ENCODE assay signal across 8 cellular contexts in the genomic region with DNA sequence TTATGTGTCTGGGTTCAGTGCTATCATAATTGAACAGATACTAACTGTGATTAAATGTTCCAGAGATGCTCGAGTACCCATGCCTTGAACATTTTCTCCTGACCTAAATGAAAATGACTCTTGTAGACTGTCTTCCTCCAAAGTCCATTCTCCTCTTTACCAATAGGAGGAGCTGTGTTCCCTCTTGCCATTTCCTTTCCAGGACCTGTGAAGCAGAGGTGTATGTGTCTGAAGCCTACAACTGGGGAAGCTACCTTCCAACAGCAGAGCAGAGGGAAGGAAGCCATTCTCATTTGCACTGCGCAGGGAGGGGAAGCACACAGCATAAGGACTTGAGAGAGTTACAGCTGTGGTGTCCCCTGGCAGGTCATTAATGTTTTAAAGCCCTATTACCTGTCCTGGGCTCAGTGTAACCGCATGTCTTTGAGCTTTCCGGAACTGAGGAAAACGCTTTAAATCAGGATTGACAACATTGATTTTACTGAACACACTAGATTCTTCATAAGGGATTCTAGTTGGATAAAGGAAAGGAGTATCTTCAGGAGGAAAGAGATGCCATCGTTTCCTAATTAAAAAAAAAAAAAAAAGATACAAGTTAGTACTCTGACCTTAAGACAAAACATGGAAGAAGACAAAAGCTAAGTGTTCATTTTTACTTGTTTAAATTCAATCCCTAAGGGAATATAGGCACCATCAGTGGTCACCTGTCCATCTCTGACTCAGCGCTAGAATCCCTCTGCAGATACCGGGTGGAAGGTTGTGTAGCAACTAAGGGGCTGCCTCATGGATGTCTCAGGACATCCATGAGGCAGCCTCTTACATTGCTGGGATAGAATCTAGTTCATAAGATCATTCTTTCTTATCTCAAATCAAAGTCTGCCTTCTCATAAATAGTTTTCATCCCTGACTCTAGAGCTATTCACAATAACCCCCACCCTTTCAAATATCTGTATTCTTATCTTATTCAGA. TPM values are rescaled to one million over a fixed set of nuclear protein-coding genes. Genes with fewer than 3 reads are reported as not detected.
A peak's percentile ranks its signal among the peaks of the same experiment; 100 is the strongest.
DNase-seq lines count a peak whose midpoint lies in the region; ATAC-seq, FAIRE-seq and TF ChIP-seq lines count a peak whose summit lies in the region.

No MANE protein-coding gene starts in this region.

- 77% methylated on average over 8 of the region's 8 CpGs; no CpG with 5 or more reads in 1 of the 2 experiments for WGBS in H1 (ENCODE audit: extremely low coverage in 1 of 2, insufficient coverage in 1 of 2, insufficient read length in 1 of 2, insufficient replicate concordance in 2 of 2, low coverage in 1 of 2, low lambda C conversion rate in 2 of 2, missing lambda C conversion rate in 1 of 2), 2 experiments

- POLR2A ChIA-PET in H1 (lab: Charles Lee; ENCODE audit: partially characterized antibody): interaction anchor here (0.6 to 1.0 kb wide), 2 partner anchors 39 to 117 kb away, joined by 3 read pairs; partner anchors contain the start of gene HSPBAP1

- peaks cover 2% of the 10 kb centered on the region for H3K27me3 Mint-ChIP-seq in neural progenitor cell (ENCODE audit: insufficient read depth, low read depth)
- no peaks in the 10 kb centered on the region for H3K27me3 Mint-ChIP-seq in activated naive CD4-positive, alpha-beta T cell treated with anti-CD3 and anti-CD28 coated beads, Interleukin-2, amount 10 ng/mL, durations not matched to agents 7 days and 5 days

- no peak overlapping the region for H2AK5ac ChIP-seq in H1 (ENCODE audit: low read depth, low read length)

- CTCF ChIA-PET in H1 (lab: Charles Lee; ENCODE audit: partially characterized antibody): interaction anchor here (0.6 to 1.7 kb wide), 38 partner anchors 11 to 556 kb away, joined by 3 to 12 read pairs (median 3); partner anchors contain the start of gene HSPBAP1
- CTCF ChIA-PET in activated naive CD4-positive, alpha-beta T cell treated with anti-CD3 and anti-CD28 coated beads, Interleukin-2, amount 10 ng/mL, durations not matched to agents 7 days and 5 days (lab: Charles Lee): interaction anchor here (0.7 to 1.5 kb wide), 16 partner anchors 10 to 275 kb away, joined by 3 to 11 read pairs (median 4); partner anchors contain the start of gene SEMA5B

- H3K9ac ChIP-seq in H1 (replicated peaks in 1 of 4; ENCODE audit: extremely low read depth in 1 of 4, low read depth in 3 of 4, low read length in 3 of 4): no peak overlapping the region
- H3K9ac ChIP-seq in neural progenitor cell: no peak overlapping the region

- peaks cover 3% of the 10 kb centered on the region for H3K36me3 Mint-ChIP-seq in neural progenitor cell
- H3K36me3 Mint-ChIP-seq in activated naive CD4-positive, alpha-beta T cell treated with anti-CD3 and anti-CD28 coated beads, Interleukin-2, amount 10 ng/mL, durations not matched to agents 7 days and 5 days: peaks cover 7% of the 10 kb centered on the region

- no peak overlapping the region for H3K14ac ChIP-seq in H1 (ENCODE audit: insufficient read length)

- H2BK5ac ChIP-seq in H1 (ENCODE audit: low read depth, low read length): no peak overlapping the region

- no peak for TF ChIP-seq POLR2A in H1 (IDR thresholded peaks at IDR 0.05; ENCODE audit: control extremely low read depth in 1 of 2, low read depth in 2 of 2, low read length in 2 of 2)

- H3K4me3 ChIP-seq in H1 (ENCODE audit: extremely low read depth in 1 of 4, insufficient read depth in 2 of 4, low read depth in 3 of 4, low read length in 4 of 4) (no peak overlapping the region), neural progenitor cell (no peak overlapping the region)

- H3K36me3 ChIP-seq in H1 (ENCODE audit: control insufficient read depth in 2 of 4, insufficient read depth in 4 of 4, low read length in 3 of 4) (peaks cover 0 to 7% (median 3%) of the 10 kb centered on the region in 4 experiments; a peak in 4 of 8 replicates), neural progenitor cell (peaks cover 4% of the 10 kb centered on the region)

- H2BK12ac ChIP-seq in H1 (ENCODE audit: low read depth, low read length): no peak overlapping the region

- H2AFZ ChIP-seq in H1 (ENCODE audit: low read length): no peak overlapping the region
- H2AFZ ChIP-seq in neural progenitor cell (replicated peaks): no peak overlapping the region

- no peaks in the 10 kb centered on the region for H3F3A ChIP-seq in neural progenitor cell (ENCODE audit: low read depth)

- TF ChIP-seq EP300 in H1 (IDR thresholded peaks at IDR 0.05; ENCODE audit: borderline replicate concordance in 1 of 2, low read depth in 2 of 2, low read length in 2 of 2): no peak

- H3K27ac Mint-ChIP-seq in neural progenitor cell: no peak overlapping the region
- no peak overlapping the region for H3K27ac Mint-ChIP-seq in activated naive CD4-positive, alpha-beta T cell treated with anti-CD3 and anti-CD28 coated beads, Interleukin-2, amount 10 ng/mL, durations not matched to agents 7 days and 5 days

- no peaks in the 10 kb centered on the region for H3K23me2 ChIP-seq in H1 (ENCODE audit: low read depth, low read length)

- H3K79me2 ChIP-seq in H1 (ENCODE audit: control insufficient read depth in 1 of 2, insufficient read depth in 2 of 2, low read length in 2 of 2): no peaks in the 10 kb centered on the region
- no peaks in the 10 kb centered on the region for H3K79me2 ChIP-seq in neural progenitor cell (ENCODE audit: low read depth)

- no peaks in the 10 kb centered on the region for H3K9me3 ChIP-seq in H1 (ENCODE audit: insufficient read depth in 2 of 2, low read depth in 1 of 2, low read length in 1 of 2)
- H3K9me3 ChIP-seq in neural progenitor cell (ENCODE audit: low read depth): no peaks in the 10 kb centered on the region

- H2BK120ac ChIP-seq in H1 (replicated peaks; ENCODE audit: low read depth, low read length): no peak overlapping the region

- H4K20me1 ChIP-seq in H1 (replicated peaks in 1 of 2; ENCODE audit: control insufficient read depth in 1 of 2, insufficient read depth in 2 of 2, low read length in 2 of 2): no peaks in the 10 kb centered on the region
- H4K20me1 ChIP-seq in neural progenitor cell (ENCODE audit: low read depth): no peaks in the 10 kb centered on the region

- H3K4me1 ChIP-seq in H1 (replicated peaks in 1 of 4; ENCODE audit: control insufficient read depth in 3 of 4, insufficient read depth in 4 of 4, low read length in 3 of 4): peaks cover 0 to 2% (median 0%) of the 10 kb centered on the region in 4 experiments; a peak in 2 of 7 replicates
- H3K4me1 ChIP-seq in neural progenitor cell: no peaks in the 10 kb centered on the region

- H3K79me1 ChIP-seq in H1 (ENCODE audit: low read depth, low read length): no peaks in the 10 kb centered on the region

- no peak overlapping the region for H3K56ac ChIP-seq in H1 (replicated peaks; ENCODE audit: insufficient read length, low read depth, low read length)

- H4K5ac ChIP-seq in H1 (ENCODE audit: insufficient read length, low read depth, low read length): no peak overlapping the region

- DNase-seq in AG08396 (ENCODE audit: low spot score) (peak; percentile 49), GM19238 (ENCODE audit: insufficient read length, low spot score) (peak; percentile 30), M059J (ENCODE audit: low read depth) (peak; percentile 62), H1 (ENCODE audit: low read depth in 1 of 2, low spot score in 2 of 2) (no peak), neural progenitor cell (ENCODE audit: low spot score) (peak; percentile 54), NCI-H2196 treated with DMSO at 0.1 percent for 48 hours (lab: John Stamatoyannopoulos, UW; ENCODE audit: unreplicated experiment) (no peak)
- DNase-seq in activated naive CD4-positive, alpha-beta T cell treated with anti-CD3 and anti-CD28 coated beads, Interleukin-2, amount 10 ng/mL, durations not matched to agents 7 days and 5 days: no peak

- H3K27me3 ChIP-seq in H1 (replicated peaks in 1 of 4; ENCODE audit: control insufficient read depth in 3 of 4, extremely low read depth in 1 of 4, insufficient read depth in 3 of 4, low read length in 3 of 4) (no peaks in the 10 kb centered on the region), neural progenitor cell (no peaks in the 10 kb centered on the region)

- H3K9me3 Mint-ChIP-seq in neural progenitor cell: no peaks in the 10 kb centered on the region
- H3K9me3 Mint-ChIP-seq in activated naive CD4-positive, alpha-beta T cell treated with anti-CD3 and anti-CD28 coated beads, Interleukin-2, amount 10 ng/mL, durations not matched to agents 7 days and 5 days: no peaks in the 10 kb centered on the region

- no peak overlapping the region for H2BK20ac ChIP-seq in H1 (ENCODE audit: low read length)

- no peak overlapping the region for H3K4ac ChIP-seq in H1 (replicated peaks; ENCODE audit: insufficient read length, low read depth, low read length)

- peak; percentile 98 for FAIRE-seq in H1 (lab: Jason Lieb, UNC)

- H3K27ac ChIP-seq in H1 (ENCODE audit: low read depth, low read length) (no peak overlapping the region), neural progenitor cell (no peak overlapping the region)

- no peak overlapping the region for H2BK15ac ChIP-seq in H1 (ENCODE audit: low read length)

- no peak overlapping the region for H4K91ac ChIP-seq in H1 (replicated peaks; ENCODE audit: insufficient read length, low read length)

- H3K4me3 Mint-ChIP-seq in neural progenitor cell: no peak overlapping the region
- H3K4me3 Mint-ChIP-seq in activated naive CD4-positive, alpha-beta T cell treated with anti-CD3 and anti-CD28 coated beads, Interleukin-2, amount 10 ng/mL, durations not matched to agents 7 days and 5 days: no peak overlapping the region

- TF ChIP-seq RAD21 in H1 (IDR thresholded peaks at IDR 0.05 in 1 of 2, conservative IDR thresholded peaks at IDR 0.05 in 1 of 2; ENCODE audit: low read depth in 2 of 2, low read length in 2 of 2): peak; percentile 90 to 91

- no peak for ATAC-seq in HG03442 (IDR thresholded peaks at IDR 0.05; ENCODE audit: unreplicated experiment)

- no peak overlapping the region for H4K8ac ChIP-seq in H1 (ENCODE audit: extremely low read depth, insufficient read depth, low read length)

- H3K4me2 ChIP-seq in H1 (ENCODE audit: insufficient read depth in 1 of 2, low read depth in 2 of 2, low read length in 2 of 2) (no peak overlapping the region), neural progenitor cell (no peak overlapping the region)

- peak; percentile 7 to 94 (median 76) for TF ChIP-seq CTCF in H1 (IDR thresholded peaks at IDR 0.05; ENCODE audit: control extremely low read depth in 1 of 3, insufficient read depth in 1 of 3, low read depth in 1 of 3, low read length in 3 of 3)
- peak; percentile 84 for TF ChIP-seq CTCF in neural progenitor cell (IDR thresholded peaks at IDR 0.05)

- H3K18ac ChIP-seq in H1 (ENCODE audit: extremely low read depth, low read length): no peak overlapping the region

- H3K23ac ChIP-seq in H1 (ENCODE audit: insufficient read length): no peak overlapping the region

- H3K4me1 Mint-ChIP-seq in neural progenitor cell: no peaks in the 10 kb centered on the region
- H3K4me1 Mint-ChIP-seq in activated naive CD4-positive, alpha-beta T cell treated with anti-CD3 and anti-CD28 coated beads, Interleukin-2, amount 10 ng/mL, durations not matched to agents 7 days and 5 days: peaks cover 10% of the 10 kb centered on the region

RNA-seq across cellular contexts. Expression of gene HSPBAP1, which starts 38.5 kb away (rescaled TPM):
- total RNA-seq in M059J (2014; rRNA removed; shearing (Covaris generic)): 5.5 and 7.7 TPM in 2 replicates
- total RNA-seq in H1 (2021; fragmentation: NEBNext Ultra II Directional; extraction: Animal tissue kit (Norgen Biotek cat#: 25700)): 8.3 and 8.7 TPM in 2 replicates
- 3.8 and 7.5 TPM in 2 replicates for polyA plus RNA-seq in H1 (2011; rRNA removed)
- 7.8 TPM for polyA plus RNA-seq in H1 (2011; cell fraction: cytosol; rRNA removed)
- polyA plus RNA-seq in H1 (2011; cell fraction: nucleus; rRNA removed): 5.4 TPM
- polyA plus RNA-seq in H1 (2012, experiment 1 of 2): 7.9 to 11.5 TPM (median 8.5 TPM) in 4 replicates
- polyA plus RNA-seq in H1 (2012, experiment 2 of 2): 1.1 TPM
- polyA plus RNA-seq in H1 (2013, experiment 1 of 2): 7.1 TPM
- 6.2 TPM for polyA plus RNA-seq in H1 (2013, experiment 2 of 2)
- 9.9 and 10.5 TPM in 2 replicates for polyA minus RNA-seq in H1 (2011; rRNA and poly(A)+ RNA removed)
- polyA minus RNA-seq in H1 (2011; cell fraction: cytosol; rRNA and poly(A)+ RNA removed): 4.4 TPM
- 14.0 TPM for polyA minus RNA-seq in H1 (2011; cell fraction: nucleus; rRNA and poly(A)+ RNA removed)
- 11.1 and 15.0 TPM in 2 replicates for total RNA-seq in neural progenitor cell (ENCODE audit: low replicate concordance)

RNA-seq across cellular contexts. Expression of gene SLC49A4, which starts 39.7 kb away (rescaled TPM):
- total RNA-seq in M059J (2014; rRNA removed; shearing (Covaris generic)): 30.3 and 38.0 TPM in 2 replicates
- total RNA-seq in H1 (2021; fragmentation: NEBNext Ultra II Directional; extraction: Animal tissue kit (Norgen Biotek cat#: 25700)): 10.2 and 10.5 TPM in 2 replicates
- polyA plus RNA-seq in H1 (2011; rRNA removed): 5.5 and 9.5 TPM in 2 replicates
- 8.2 TPM for polyA plus RNA-seq in H1 (2011; cell fraction: cytosol; rRNA removed)
- 3.3 TPM for polyA plus RNA-seq in H1 (2011; cell fraction: nucleus; rRNA removed)
- polyA plus RNA-seq in H1 (2012, experiment 1 of 2): 6.5 to 8.5 TPM (median 7.1 TPM) in 4 replicates
- polyA plus RNA-seq in H1 (2012, experiment 2 of 2): 2.9 TPM
- polyA plus RNA-seq in H1 (2013, experiment 1 of 2): 9.1 TPM
- 12.1 TPM for polyA plus RNA-seq in H1 (2013, experiment 2 of 2)
- 8.5 and 11.3 TPM in 2 replicates for polyA minus RNA-seq in H1 (2011; rRNA and poly(A)+ RNA removed)
- polyA minus RNA-seq in H1 (2011; cell fraction: cytosol; rRNA and poly(A)+ RNA removed): 5.7 TPM
- 12.4 TPM for polyA minus RNA-seq in H1 (2011; cell fraction: nucleus; rRNA and poly(A)+ RNA removed)
- total RNA-seq in neural progenitor cell (ENCODE audit: low replicate concordance): 20.9 and 21.6 TPM in 2 replicates

Comparison
In these comparisons a context has a peak if more than half of its experiments do, and no peak if none do; other contexts are left out.
1. DNase-seq: peak in AG08396 (single experiment), GM19238 (single experiment), M059J (single experiment) and neural progenitor cell (single experiment); none in H1 (0 of 2), NCI-H2196 treated with DMSO at 0.1 percent for 48 hours (single experiment) and activated naive CD4-positive, alpha-beta T cell treated with anti-CD3 and anti-CD28 coated beads, Interleukin-2, amount 10 ng/mL, durations not matched to agents 7 days and 5 days (single experiment).